In the genomic region with DNA sequence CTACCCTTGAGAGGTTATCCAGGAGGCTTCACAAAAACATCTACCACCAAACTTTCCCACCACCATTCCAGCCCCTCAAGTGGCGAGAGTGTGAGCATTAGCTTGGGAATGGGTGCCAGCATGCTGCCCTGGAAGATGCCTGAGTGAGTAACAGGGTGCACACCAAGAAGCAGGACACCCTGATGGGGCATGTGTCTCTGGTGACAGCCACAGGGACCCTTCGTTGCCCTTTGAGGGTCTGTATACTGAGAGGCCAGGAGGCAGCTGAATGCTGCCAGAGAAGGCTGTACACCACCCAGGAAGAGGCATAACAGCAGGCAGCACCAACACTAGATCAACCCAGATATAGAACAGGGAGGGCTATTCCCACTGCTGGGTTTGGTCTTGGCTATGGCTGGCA, we compare ENCODE assay signal across 7 cellular contexts.
"Had no signal": no experiment of that assay in that cellular context is flagged by ENCODE, and none has a peak within 500 bp of the region (broad histone marks: within the 10 kb centered on the region; RNA-seq: fewer than 3 reads in every experiment).

No MANE protein-coding gene starts in this region.

- H3K27ac ChIP-seq: HL-60 had no signal

- H3K36me3 Mint-ChIP-seq: IgD-negative memory B cell had no signal

- H3K4me1 Mint-ChIP-seq: IgD-negative memory B cell had no signal

- H3K4me3 ChIP-seq: K562 had no signal

- H3K4me3 Mint-ChIP-seq: IgD-negative memory B cell had no signal

- H3K27ac Mint-ChIP-seq: IgD-negative memory B cell had no signal

- DNase-seq: IMR-90, KBM-7, KG1 had no signal

- ATAC-seq: HepG2, K562 had no signal
